In genomic region chr6:119207327-119207726, GRCh38 we compare ENCODE assay signal across 32 cellular contexts.
"Had no signal": no experiment of that assay in that cellular context is flagged by ENCODE, and none has a peak within 500 bp of the region (broad histone marks: within the 10 kb centered on the region; RNA-seq: fewer than 3 reads in every experiment).

No MANE protein-coding gene starts in this region.

- H3K4me3 ChIP-seq: PC-9 had no signal

- H3K9me3 Mint-ChIP-seq: activated B cell treated with CpG ODN at 0.5 μM for 24 hours; activated naive CD4-positive, alpha-beta T cell treated with anti-CD3 and anti-CD28 coated beads, Interleukin-2, amount 10 ng/mL, durations not matched to agents 7 days and 5 days; activated naive CD8-positive, alpha-beta T cell treated with anti-CD3 and anti-CD28 coated beads, Interleukin-2, amount 50 U/mL, for 24 hours; brain had no signal

- FAIRE-seq: bronchial epithelial cell, RCC 7860 had no signal

- H3K4me3 Mint-ChIP-seq: activated B cell treated with CpG ODN at 0.5 μM for 24 hours; activated CD8-positive, alpha-beta T cell treated with anti-CD3 and anti-CD28 coated beads, Interleukin-2, amount 10 ng/mL, durations not matched to agents 7 days and 5 days; activated naive CD4-positive, alpha-beta T cell treated with anti-CD3 and anti-CD28 coated beads, Interleukin-2, amount 10 ng/mL, durations not matched to agents 7 days and 5 days; activated naive CD8-positive, alpha-beta T cell; activated naive CD8-positive, alpha-beta T cell treated with anti-CD3 and anti-CD28 coated beads, Interleukin-2, amount 50 U/mL, for 24 hours; brain had no signal

- H3K27ac Mint-ChIP-seq: activated B cell treated with CpG ODN at 0.5 μM for 24 hours; activated CD8-positive, alpha-beta T cell treated with anti-CD3 and anti-CD28 coated beads, Interleukin-2, amount 10 ng/mL, durations not matched to agents 7 days and 5 days; activated naive CD4-positive, alpha-beta T cell treated with anti-CD3 and anti-CD28 coated beads, Interleukin-2, amount 10 ng/mL, durations not matched to agents 7 days and 5 days; activated naive CD8-positive, alpha-beta T cell; activated naive CD8-positive, alpha-beta T cell treated with anti-CD3 and anti-CD28 coated beads, Interleukin-2, amount 50 U/mL, for 24 hours had no signal

- ATAC-seq: activated CD8-positive, alpha-beta T cell treated with anti-CD3 and anti-CD28 coated beads, Interleukin-2, amount 10 ng/mL, durations not matched to agents 7 days and 5 days; activated naive CD8-positive, alpha-beta T cell treated with anti-CD3 and anti-CD28 coated beads, Interleukin-2, amount 50 U/mL, for 24 hours; Right ventricle myocardium inferior had no signal

- H3K4me2 ChIP-seq: PC-9 had no signal

- H2AFZ ChIP-seq: PC-9 had no signal

- H3K27ac ChIP-seq: PC-9, RWPE1, VCaP had no signal

- H3K36me3 Mint-ChIP-seq: brain had no signal

- DNase-seq: activated B cell treated with CpG ODN at 0.5 μM for 24 hours; activated CD4-positive, alpha-beta T cell treated with anti-CD3 and anti-CD28 coated beads for 1 hour; activated CD4-positive, alpha-beta T cell treated with anti-CD3 and anti-CD28 coated beads for 48 hours; activated CD8-positive, alpha-beta T cell treated with anti-CD3 and anti-CD28 coated beads, Interleukin-2, amount 10 ng/mL, durations not matched to agents 7 days and 5 days; activated effector memory CD4-positive, alpha-beta T cell treated with Interleukin-2 at 50 U/mL for 16 hours; activated naive CD4-positive, alpha-beta T cell treated with anti-CD3 and anti-CD28 coated beads, Interleukin-2, amount 10 ng/mL, durations not matched to agents 7 days and 5 days; activated naive CD8-positive, alpha-beta T cell treated with anti-CD3 and anti-CD28 coated beads, Interleukin-2, amount 50 U/mL, for 24 hours; activated T-cell treated with anti-CD3 and anti-CD28 coated beads, Interleukin-2, amount 50 U/mL, for 48 hours; anterior cingulate cortex; caudate nucleus; cerebellar nuclear complex; Kasumi-1; MM.1S; NCI-H1092; NCI-H1436 treated with DMSO at 0.1 percent for 48 hours; NCI-H1694 treated with DMSO at 0.1 percent for 48 hours; NCI-H2029; NCI-H345; NCI-H524 treated with DMSO at 0.1 percent for 48 hours; NK-92 treated with Interleukin-12 subunit alpha and Interleukin-12 subunit beta, amount 100 ng/mL, for 24 hours; PC-9; SIG-M5; SW 1271; T-helper 1 cell; T-helper 9 cell had no signal

- H3K27me3 Mint-ChIP-seq: activated B cell treated with CpG ODN at 0.5 μM for 24 hours; activated naive CD4-positive, alpha-beta T cell treated with anti-CD3 and anti-CD28 coated beads, Interleukin-2, amount 10 ng/mL, durations not matched to agents 7 days and 5 days; activated naive CD8-positive, alpha-beta T cell; activated naive CD8-positive, alpha-beta T cell treated with anti-CD3 and anti-CD28 coated beads, Interleukin-2, amount 50 U/mL, for 24 hours; brain had no signal
